In the genomic region with DNA sequence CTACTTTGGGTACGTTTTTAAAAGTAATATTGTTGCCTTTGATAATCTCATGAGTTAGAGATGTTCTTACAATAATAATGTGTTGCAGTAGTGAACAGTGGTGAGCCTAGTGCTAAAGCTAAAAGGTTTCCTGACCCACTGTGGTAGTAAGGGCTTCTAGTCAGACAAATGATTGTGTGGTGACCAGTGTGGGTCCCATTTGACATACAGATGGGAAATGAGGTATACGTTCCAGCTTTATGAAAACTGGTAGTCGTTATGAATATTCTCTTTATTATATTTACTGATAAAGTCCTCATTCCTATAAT, we compare ENCODE assay signal across 8 cellular contexts. TPM values are rescaled to one million over a fixed set of nuclear protein-coding genes. Genes with fewer than 3 reads are reported as not detected.
DNase-seq lines count a peak whose midpoint lies in the region; ATAC-seq and TF ChIP-seq lines count a peak whose summit lies in the region.

No MANE protein-coding gene starts in this region.

- H3K27ac ChIP-seq in liver (ENCODE audit: low read depth in 1 of 2, low read length in 2 of 2) (peak overlapping the region; percentile 99 to 100), transverse colon (peak overlapping the region; percentile 98 to 100 (median 100))

- TF ChIP-seq CTCF in liver (IDR thresholded peaks at IDR 0.05; ENCODE audit: low read depth, low read length, missing input control) = no peak
- TF ChIP-seq CTCF in transverse colon (IDR thresholded peaks at IDR 0.05) = no peak

- H3K36me3 Mint-ChIP-seq in activated T-helper 17 cell treated with anti-CD3 and anti-CD28 coated beads, Interleukin-2, amount 50 U/mL, for 72 hours (ENCODE audit: low read depth) = peaks cover 50% of the 10 kb centered on the region

- WGBS in liver = 41% methylated on average over 3 of the region's 3 CpGs
- WGBS in transverse colon (ENCODE audit: low coverage in 1 of 2), 2 donors = 20 to 24% methylated on average over 3 of the region's 3 CpGs

- TF ChIP-seq RAD21 in liver (IDR thresholded peaks at IDR 0.05) = no peak

- H3K4me3 Mint-ChIP-seq in activated T-helper 17 cell treated with anti-CD3 and anti-CD28 coated beads, Interleukin-2, amount 50 U/mL, for 72 hours = peak overlapping the region; percentile 95

- H3K27me3 ChIP-seq in liver (ENCODE audit: control insufficient read depth in 4 of 4, insufficient read depth in 4 of 4, low read length in 3 of 4) = no peaks in the 10 kb centered on the region
- H3K27me3 ChIP-seq in transverse colon = no peaks in the 10 kb centered on the region

- intact Hi-C loops in transverse colon (cut with DNase I; ENCODE audit: low total_unique reads) = no loop called here

- H3K36me3 ChIP-seq in liver (ENCODE audit: control insufficient read depth in 4 of 4, insufficient read depth in 3 of 4, low read depth in 1 of 4, low read length in 3 of 4) (no peaks in the 10 kb centered on the region), transverse colon (no peaks in the 10 kb centered on the region)

- no peak for TF ChIP-seq POLR2A in transverse colon (IDR thresholded peaks at IDR 0.05)

- in situ Hi-C loops in transverse colon (cut with MboI; ENCODE audit: low pct_ligation_motif_present in 1 of 4, low pct_unique_long_range_greater_than_20kb in 1 of 4, low sequenced_read_pairs in 3 of 4) = no loop called here

- ATAC-seq in activated T-helper 17 cell treated with anti-CD3 and anti-CD28 coated beads, Interleukin-2, amount 50 U/mL, for 72 hours (replicated peaks) = no peak
- ATAC-seq in HG03175 (IDR thresholded peaks at IDR 0.05; ENCODE audit: unreplicated experiment) = no peak

- TF ChIP-seq EP300 in transverse colon (IDR thresholded peaks at IDR 0.05; ENCODE audit: low read depth) = no peak

- H3K27ac Mint-ChIP-seq in activated T-helper 17 cell treated with anti-CD3 and anti-CD28 coated beads, Interleukin-2, amount 50 U/mL, for 72 hours = peak overlapping the region; percentile 98

- H3K4me1 ChIP-seq in liver (ENCODE audit: control insufficient read depth in 4 of 4, insufficient read depth in 4 of 4, low read length in 3 of 4) (peaks cover 0 to 18% (median 13%) of the 10 kb centered on the region in 4 donors), transverse colon (peaks cover 0 to 27% (median 13%) of the 10 kb centered on the region in 4 donors)

- peak; percentile 20 for DNase-seq in stimulated activated CD4-positive, alpha-beta T cell treated with anti-CD3 and anti-CD28 coated beads, Interleukin-4, amount 100 ng/mL, for 24 hours
- DNase-seq in stimulated activated CD4-positive, alpha-beta T cell treated with anti-CD3 and anti-CD28 coated beads, Interleukin-1b, Interleukin-23, amount 100 ng/mL, for 48 hours = no peak
- DNase-seq in transverse colon = no peak
- no peak for DNase-seq in HPDE6-E6E7 (ENCODE audit: extremely low spot score)
- DNase-seq in GF-D8 (lab: John Stamatoyannopoulos, UW) = no peak

- H3K9me3 ChIP-seq in liver (ENCODE audit: control insufficient read depth in 4 of 4, low read length in 3 of 4) (no peaks in the 10 kb centered on the region), transverse colon (no peaks in the 10 kb centered on the region)

- H3K9me3 Mint-ChIP-seq in activated T-helper 17 cell treated with anti-CD3 and anti-CD28 coated beads, Interleukin-2, amount 50 U/mL, for 72 hours = no peaks in the 10 kb centered on the region

- H3K9ac ChIP-seq in liver (ENCODE audit: low read depth in 1 of 2, low read length in 2 of 2) = peak overlapping the region; percentile 65 to 73

- H3K4me3 ChIP-seq in liver (ENCODE audit: low read depth in 1 of 3, low read length in 3 of 3) = peak overlapping the region; percentile 26 to 85 (median 81)
- H3K4me3 ChIP-seq in transverse colon = peak overlapping the region in 3 of 4 donors; percentile 61 to 91 (median 86)

- no peaks in the 10 kb centered on the region for H3K27me3 Mint-ChIP-seq in activated T-helper 17 cell treated with anti-CD3 and anti-CD28 coated beads, Interleukin-2, amount 50 U/mL, for 72 hours

- H3K4me1 Mint-ChIP-seq in activated T-helper 17 cell treated with anti-CD3 and anti-CD28 coated beads, Interleukin-2, amount 50 U/mL, for 72 hours = peaks cover 17% of the 10 kb centered on the region

TF ChIP-seq in liver, 16 proteins besides CTCF, POLR2A, EP300 and RAD21:
- TF ChIP-seq FOXA2 (IDR thresholded peaks at IDR 0.05) = no peak

RNA-seq across cellular contexts. Expression of gene RFX3, which starts 1.8 kb away (rescaled TPM):
- 10 to 100 TPM in 1 of 2 donors, 1 to 10 TPM in 1; 8.7 to 19.8 TPM for total RNA-seq in activated T-helper 17 cell treated with anti-CD3 and anti-CD28 coated beads, Interleukin-2, amount 50 U/mL, for 72 hours
- total RNA-seq in liver (1 to 10 TPM; 2.0 to 4.6 TPM), transverse colon (10 to 100 TPM in 1 of 4 donors, 1 to 10 TPM in 3; 3.5 to 21.9 (median 7.1) TPM)
- 1 to 10 TPM in 1 of 2 donors, under 1 TPM in 1; 0.30 to 1.0 TPM for polyA plus RNA-seq in liver
